8 cellular contexts compared by ENCODE assay signal in genomic region chr17:75783803-75784472, GRCh38. TPM values are rescaled to one million over a fixed set of nuclear protein-coding genes. Genes with fewer than 3 reads are reported as not detected.
A peak's percentile ranks its signal among the peaks of the same experiment; 100 is the strongest.
DNase-seq lines count a peak whose midpoint lies in the region; ATAC-seq and TF ChIP-seq lines count a peak whose summit lies in the region.

No MANE protein-coding gene starts in this region.

- H3K27me3 Mint-ChIP-seq in activated T-helper 1 cell treated with anti-CD3 and anti-CD28 coated beads, Interleukin-12 subunit alpha, Interleukin-12 subunit beta, Interleukin-2, Interleukin-4 antibody, amounts not matched to agents 30 ng/mL and 10 ng/mL and 1 ng/mL, durations not matched to agents 14 hours and 24 hours and 36 hours (ENCODE audit: insufficient read depth) = peaks cover 2% of the 10 kb centered on the region

- peak overlapping the region; percentile 100 for H3K27ac ChIP-seq in left ventricle myocardium inferior (replicated peaks)

- H3K4me1 Mint-ChIP-seq in activated T-helper 1 cell treated with anti-CD3 and anti-CD28 coated beads, Interleukin-12 subunit alpha, Interleukin-12 subunit beta, Interleukin-2, Interleukin-4 antibody, amounts not matched to agents 30 ng/mL and 10 ng/mL and 1 ng/mL, durations not matched to agents 14 hours and 24 hours and 36 hours (ENCODE audit: low read depth) = peaks cover 47% of the 10 kb centered on the region

- H3K27ac Mint-ChIP-seq in activated T-helper 1 cell treated with anti-CD3 and anti-CD28 coated beads, Interleukin-12 subunit alpha, Interleukin-12 subunit beta, Interleukin-2, Interleukin-4 antibody, amounts not matched to agents 30 ng/mL and 10 ng/mL and 1 ng/mL, durations not matched to agents 14 hours and 24 hours and 36 hours = peak overlapping the region; percentile 99

- ATAC-seq in HG02678 (IDR thresholded peaks at IDR 0.05; ENCODE audit: unreplicated experiment) = peak; percentile 0

- H3K36me3 ChIP-seq in left ventricle myocardium inferior = peaks cover 2% of the 10 kb centered on the region

- H3K9me3 Mint-ChIP-seq in activated T-helper 1 cell treated with anti-CD3 and anti-CD28 coated beads, Interleukin-12 subunit alpha, Interleukin-12 subunit beta, Interleukin-2, Interleukin-4 antibody, amounts not matched to agents 30 ng/mL and 10 ng/mL and 1 ng/mL, durations not matched to agents 14 hours and 24 hours and 36 hours = no peaks in the 10 kb centered on the region

- no peaks in the 10 kb centered on the region for H3K27me3 ChIP-seq in left ventricle myocardium inferior (ENCODE audit: low read depth)

- H3K4me1 ChIP-seq in left ventricle myocardium inferior = peaks cover 55% of the 10 kb centered on the region

- TF ChIP-seq CTCF in left ventricle myocardium inferior (IDR thresholded peaks at IDR 0.05; ENCODE audit: borderline replicate concordance) = no peak

- peaks cover 7% of the 10 kb centered on the region for H3K36me3 Mint-ChIP-seq in activated T-helper 1 cell treated with anti-CD3 and anti-CD28 coated beads, Interleukin-12 subunit alpha, Interleukin-12 subunit beta, Interleukin-2, Interleukin-4 antibody, amounts not matched to agents 30 ng/mL and 10 ng/mL and 1 ng/mL, durations not matched to agents 14 hours and 24 hours and 36 hours (ENCODE audit: low read depth)

- H3K4me3 Mint-ChIP-seq in activated T-helper 1 cell treated with anti-CD3 and anti-CD28 coated beads, Interleukin-12 subunit alpha, Interleukin-12 subunit beta, Interleukin-2, Interleukin-4 antibody, amounts not matched to agents 30 ng/mL and 10 ng/mL and 1 ng/mL, durations not matched to agents 14 hours and 24 hours and 36 hours = peak overlapping the region; percentile 92

- intact Hi-C loops in activated T-helper 1 cell treated with anti-CD3 and anti-CD28 coated beads, Interleukin-12 subunit alpha, Interleukin-12 subunit beta, Interleukin-2, Interleukin-4 antibody, amounts not matched to agents 30 ng/mL and 10 ng/mL and 1 ng/mL, durations not matched to agents 14 hours and 24 hours and 36 hours (cut with micrococcal nuclease) = loop anchor here (1.0 to 10.0 kb wide), 6 partner anchors 71 to 953 kb away; partner anchors contain the start of genes ACOX1, MFSD11, SLC25A19 and SRSF2
- intact Hi-C loops in left ventricle myocardium inferior (cut with micrococcal nuclease) = loop anchor here (5.0 kb wide), 1 partner anchor 73 kb away; the partner anchor contains the start of gene WBP2

- DNase-seq in DMS79 treated with DMSO at 0.1 percent for 48 hours (lab: John Stamatoyannopoulos, UW) (peak; percentile 71), left ventricle myocardium inferior (no peak), skeletal muscle cell (ENCODE audit: low read depth) (no peak), AG08396 (ENCODE audit: low spot score) (no peak), SKM-1 (lab: John Stamatoyannopoulos, UW; ENCODE audit: unreplicated experiment) (no peak)
- no peak for DNase-seq in activated T-helper 1 cell treated with anti-CD3 and anti-CD28 coated beads, Interleukin-12 subunit alpha, Interleukin-12 subunit beta, Interleukin-2, Interleukin-4 antibody, amounts not matched to agents 30 ng/mL and 10 ng/mL and 1 ng/mL, durations not matched to agents 14 hours and 24 hours and 36 hours (ENCODE audit: low spot score)
- DNase-seq in central memory CD4-positive, alpha-beta T cell = no peak

- H3K4me3 ChIP-seq in left ventricle myocardium inferior (peak overlapping the region; percentile 74), skeletal muscle cell (ENCODE audit: low read depth, low read length) (peak overlapping the region; percentile 66)

- no peaks in the 10 kb centered on the region for H3K9me3 ChIP-seq in left ventricle myocardium inferior (replicated peaks)

RNA-seq across cellular contexts. Expression of gene UNK, which starts 0.7 kb away (rescaled TPM):
- 26.0 and 26.9 TPM in 2 replicates for total RNA-seq in activated T-helper 1 cell treated with anti-CD3 and anti-CD28 coated beads, Interleukin-12 subunit alpha, Interleukin-12 subunit beta, Interleukin-2, Interleukin-4 antibody, amounts not matched to agents 30 ng/mL and 10 ng/mL and 1 ng/mL, durations not matched to agents 14 hours and 24 hours and 36 hours
- total RNA-seq in left ventricle myocardium inferior = 14.7 TPM

RNA-seq across cellular contexts. Expression of gene GALK1, which starts 18.9 kb away (rescaled TPM):
- total RNA-seq in activated T-helper 1 cell treated with anti-CD3 and anti-CD28 coated beads, Interleukin-12 subunit alpha, Interleukin-12 subunit beta, Interleukin-2, Interleukin-4 antibody, amounts not matched to agents 30 ng/mL and 10 ng/mL and 1 ng/mL, durations not matched to agents 14 hours and 24 hours and 36 hours = 48.0 and 49.3 TPM in 2 replicates
- total RNA-seq in left ventricle myocardium inferior = 19.1 TPM
